ENCODE assay signal across 8 cellular contexts in the genomic region with DNA sequence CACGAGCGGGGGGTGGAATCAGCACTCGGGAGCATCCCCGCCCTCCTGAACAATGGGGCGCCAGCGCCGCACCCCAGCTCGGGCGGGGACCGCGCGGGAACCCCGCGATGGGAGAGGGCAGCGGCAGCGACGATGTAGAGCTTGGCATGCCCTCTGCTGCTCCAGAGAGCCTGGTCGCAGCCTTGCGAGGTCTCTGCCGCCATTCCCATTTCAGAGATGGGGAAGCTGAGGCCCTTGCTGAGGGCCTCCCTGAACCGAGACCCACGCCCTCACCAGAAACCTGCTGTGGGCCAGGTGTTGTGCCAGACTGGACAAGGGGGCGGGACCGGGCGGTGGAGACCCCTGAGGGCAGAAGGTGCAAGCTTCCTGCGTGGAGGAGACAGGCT. TPM values are rescaled to one million over a fixed set of nuclear protein-coding genes. Genes with fewer than 3 reads are reported as not detected.
A peak's percentile ranks its signal among the peaks of the same experiment; 100 is the strongest.
DNase-seq lines count a peak whose midpoint lies in the region; ATAC-seq and TF ChIP-seq lines count a peak whose summit lies in the region.

No MANE protein-coding gene starts in this region.

- DNase-seq in Peyer's patch (no peak), fibroblast of pulmonary artery (ENCODE audit: low read depth) (no peak), sigmoid colon (peak; percentile 73), NCI-H1092 (lab: John Stamatoyannopoulos, UW) (no peak), glomerular visceral epithelial cell (ENCODE audit: extremely low spot score) (no peak)

- ATAC-seq in GM19395 (IDR thresholded peaks at IDR 0.05; ENCODE audit: unreplicated experiment) (peak; percentile 36), GM18520 (IDR thresholded peaks at IDR 0.05; ENCODE audit: unreplicated experiment) (no peak)

- H3K27ac ChIP-seq in 22Rv1 (peak overlapping the region; percentile 62), Peyer's patch (peak overlapping the region; percentile 76 to 90 (median 84)), sigmoid colon (peak overlapping the region; percentile 84 to 91 (median 86))

- H3K9me3 ChIP-seq in Peyer's patch (no peaks in the 10 kb centered on the region), sigmoid colon (no peaks in the 10 kb centered on the region)

- H3K4me1 ChIP-seq in Peyer's patch, result peaks cover 0 to 33% (median 8%) of the 10 kb centered on the region in 4 donors
- H3K4me1 ChIP-seq in sigmoid colon, result peaks cover 0 to 38% (median 30%) of the 10 kb centered on the region in 4 donors

- intact Hi-C loops in sigmoid colon (cut with DNase I), result loop anchor here (2.0 to 5.0 kb wide), 2 partner anchors 78 to 98 kb away; partner anchors contain the start of gene FBXW2

- TF ChIP-seq EP300 in sigmoid colon (IDR thresholded peaks at IDR 0.05), result no peak

- TF ChIP-seq CTCF in 22Rv1 (IDR thresholded peaks at IDR 0.05) (no peak), Peyer's patch (IDR thresholded peaks at IDR 0.05) (no peak), fibroblast of pulmonary artery (IDR thresholded peaks at IDR 0.05; ENCODE audit: low read length, missing control alignments) (no peak), sigmoid colon (IDR thresholded peaks at IDR 0.05) (no peak)

- H3K27me3 ChIP-seq in Peyer's patch, result no peaks in the 10 kb centered on the region
- H3K27me3 ChIP-seq in sigmoid colon, result no peaks in the 10 kb centered on the region

- H3K4me3 ChIP-seq in Peyer's patch (peak overlapping the region; percentile 72 to 91 (median 78)), fibroblast of pulmonary artery (replicated peaks; ENCODE audit: low read depth, low read length) (peak overlapping the region; percentile 66), sigmoid colon (peak overlapping the region; percentile 70 to 95 (median 90))

- TF ChIP-seq POLR2A in Peyer's patch (IDR thresholded peaks at IDR 0.05) (no peak), sigmoid colon (IDR thresholded peaks at IDR 0.05) (no peak)

- 3 to 4% methylated on average over 26 of the region's 26 CpGs for WGBS in sigmoid colon, 2 donors

- H3K36me3 ChIP-seq in Peyer's patch (no peaks in the 10 kb centered on the region), sigmoid colon (no peaks in the 10 kb centered on the region)

RNA-seq across cellular contexts. Expression of gene MEGF9, which starts 0.6 kb away (rescaled TPM):
- total RNA-seq in Peyer's patch, result 10 to 100 TPM in 2 of 4 donors, 1 to 10 TPM in 2; 8.1 to 15.1 (median 11.5) TPM
- total RNA-seq in sigmoid colon, result 10 to 100 TPM; 11.8 to 21.0 (median 15.7) TPM
- polyA plus RNA-seq in sigmoid colon, result 1 to 10 TPM; 2.5 to 4.4 (median 3.0) TPM
